1 cellular context compared by ENCODE assay signal in the genomic region with DNA sequence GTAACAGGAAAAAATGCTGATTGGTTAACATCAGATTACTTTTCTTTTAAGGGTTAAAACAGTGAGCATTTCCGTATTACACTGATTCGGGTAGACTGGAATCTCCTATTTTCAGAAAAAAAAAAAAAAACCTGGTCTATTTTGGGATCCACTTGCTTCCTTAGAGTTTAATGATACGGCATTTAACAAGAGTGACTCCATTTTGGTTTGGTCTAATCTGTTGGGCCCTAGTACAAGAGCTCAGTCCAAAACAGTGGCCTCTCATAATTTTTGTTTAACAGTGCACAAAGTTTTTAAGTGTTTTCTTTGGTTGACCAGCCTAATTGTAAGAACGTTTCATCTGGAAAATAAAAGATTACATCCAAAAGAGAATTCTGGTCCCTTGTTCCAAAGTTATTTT.
TF ChIP-seq lines count a peak whose summit lies in the region.

No MANE protein-coding gene starts in this region.

TF ChIP-seq in K562, 482 proteins besides CTCF, POLR2A, EP300 and RAD21 (continued from another document and continues in another):
- TF ChIP-seq, protein P1, sequence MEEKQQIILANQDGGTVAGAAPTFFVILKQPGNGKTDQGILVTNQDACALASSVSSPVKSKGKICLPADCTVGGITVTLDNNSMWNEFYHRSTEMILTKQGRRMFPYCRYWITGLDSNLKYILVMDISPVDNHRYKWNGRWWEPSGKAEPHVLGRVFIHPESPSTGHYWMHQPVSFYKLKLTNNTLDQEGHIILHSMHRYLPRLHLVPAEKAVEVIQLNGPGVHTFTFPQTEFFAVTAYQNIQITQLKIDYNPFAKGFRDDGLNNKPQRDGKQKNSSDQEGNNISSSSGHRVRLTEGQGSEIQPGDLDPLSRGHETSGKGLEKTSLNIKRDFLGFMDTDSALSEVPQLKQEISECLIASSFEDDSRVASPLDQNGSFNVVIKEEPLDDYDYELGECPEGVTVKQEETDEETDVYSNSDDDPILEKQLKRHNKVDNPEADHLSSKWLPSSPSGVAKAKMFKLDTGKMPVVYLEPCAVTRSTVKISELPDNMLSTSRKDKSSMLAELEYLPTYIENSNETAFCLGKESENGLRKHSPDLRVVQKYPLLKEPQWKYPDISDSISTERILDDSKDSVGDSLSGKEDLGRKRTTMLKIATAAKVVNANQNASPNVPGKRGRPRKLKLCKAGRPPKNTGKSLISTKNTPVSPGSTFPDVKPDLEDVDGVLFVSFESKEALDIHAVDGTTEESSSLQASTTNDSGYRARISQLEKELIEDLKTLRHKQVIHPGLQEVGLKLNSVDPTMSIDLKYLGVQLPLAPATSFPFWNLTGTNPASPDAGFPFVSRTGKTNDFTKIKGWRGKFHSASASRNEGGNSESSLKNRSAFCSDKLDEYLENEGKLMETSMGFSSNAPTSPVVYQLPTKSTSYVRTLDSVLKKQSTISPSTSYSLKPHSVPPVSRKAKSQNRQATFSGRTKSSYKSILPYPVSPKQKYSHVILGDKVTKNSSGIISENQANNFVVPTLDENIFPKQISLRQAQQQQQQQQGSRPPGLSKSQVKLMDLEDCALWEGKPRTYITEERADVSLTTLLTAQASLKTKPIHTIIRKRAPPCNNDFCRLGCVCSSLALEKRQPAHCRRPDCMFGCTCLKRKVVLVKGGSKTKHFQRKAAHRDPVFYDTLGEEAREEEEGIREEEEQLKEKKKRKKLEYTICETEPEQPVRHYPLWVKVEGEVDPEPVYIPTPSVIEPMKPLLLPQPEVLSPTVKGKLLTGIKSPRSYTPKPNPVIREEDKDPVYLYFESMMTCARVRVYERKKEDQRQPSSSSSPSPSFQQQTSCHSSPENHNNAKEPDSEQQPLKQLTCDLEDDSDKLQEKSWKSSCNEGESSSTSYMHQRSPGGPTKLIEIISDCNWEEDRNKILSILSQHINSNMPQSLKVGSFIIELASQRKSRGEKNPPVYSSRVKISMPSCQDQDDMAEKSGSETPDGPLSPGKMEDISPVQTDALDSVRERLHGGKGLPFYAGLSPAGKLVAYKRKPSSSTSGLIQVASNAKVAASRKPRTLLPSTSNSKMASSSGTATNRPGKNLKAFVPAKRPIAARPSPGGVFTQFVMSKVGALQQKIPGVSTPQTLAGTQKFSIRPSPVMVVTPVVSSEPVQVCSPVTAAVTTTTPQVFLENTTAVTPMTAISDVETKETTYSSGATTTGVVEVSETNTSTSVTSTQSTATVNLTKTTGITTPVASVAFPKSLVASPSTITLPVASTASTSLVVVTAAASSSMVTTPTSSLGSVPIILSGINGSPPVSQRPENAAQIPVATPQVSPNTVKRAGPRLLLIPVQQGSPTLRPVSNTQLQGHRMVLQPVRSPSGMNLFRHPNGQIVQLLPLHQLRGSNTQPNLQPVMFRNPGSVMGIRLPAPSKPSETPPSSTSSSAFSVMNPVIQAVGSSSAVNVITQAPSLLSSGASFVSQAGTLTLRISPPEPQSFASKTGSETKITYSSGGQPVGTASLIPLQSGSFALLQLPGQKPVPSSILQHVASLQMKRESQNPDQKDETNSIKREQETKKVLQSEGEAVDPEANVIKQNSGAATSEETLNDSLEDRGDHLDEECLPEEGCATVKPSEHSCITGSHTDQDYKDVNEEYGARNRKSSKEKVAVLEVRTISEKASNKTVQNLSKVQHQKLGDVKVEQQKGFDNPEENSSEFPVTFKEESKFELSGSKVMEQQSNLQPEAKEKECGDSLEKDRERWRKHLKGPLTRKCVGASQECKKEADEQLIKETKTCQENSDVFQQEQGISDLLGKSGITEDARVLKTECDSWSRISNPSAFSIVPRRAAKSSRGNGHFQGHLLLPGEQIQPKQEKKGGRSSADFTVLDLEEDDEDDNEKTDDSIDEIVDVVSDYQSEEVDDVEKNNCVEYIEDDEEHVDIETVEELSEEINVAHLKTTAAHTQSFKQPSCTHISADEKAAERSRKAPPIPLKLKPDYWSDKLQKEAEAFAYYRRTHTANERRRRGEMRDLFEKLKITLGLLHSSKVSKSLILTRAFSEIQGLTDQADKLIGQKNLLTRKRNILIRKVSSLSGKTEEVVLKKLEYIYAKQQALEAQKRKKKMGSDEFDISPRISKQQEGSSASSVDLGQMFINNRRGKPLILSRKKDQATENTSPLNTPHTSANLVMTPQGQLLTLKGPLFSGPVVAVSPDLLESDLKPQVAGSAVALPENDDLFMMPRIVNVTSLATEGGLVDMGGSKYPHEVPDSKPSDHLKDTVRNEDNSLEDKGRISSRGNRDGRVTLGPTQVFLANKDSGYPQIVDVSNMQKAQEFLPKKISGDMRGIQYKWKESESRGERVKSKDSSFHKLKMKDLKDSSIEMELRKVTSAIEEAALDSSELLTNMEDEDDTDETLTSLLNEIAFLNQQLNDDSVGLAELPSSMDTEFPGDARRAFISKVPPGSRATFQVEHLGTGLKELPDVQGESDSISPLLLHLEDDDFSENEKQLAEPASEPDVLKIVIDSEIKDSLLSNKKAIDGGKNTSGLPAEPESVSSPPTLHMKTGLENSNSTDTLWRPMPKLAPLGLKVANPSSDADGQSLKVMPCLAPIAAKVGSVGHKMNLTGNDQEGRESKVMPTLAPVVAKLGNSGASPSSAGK (IDR thresholded peaks at IDR 0.05): no peak
- TF ChIP-seq ZNF217 (CRISPR knock-in tag; IDR thresholded peaks at IDR 0.05) (no peak), ZZZ3 (IDR thresholded peaks at IDR 0.05) (no peak), TAF7 (tag; IDR thresholded peaks at IDR 0.05) (no peak), TBL1XR1 (IDR thresholded peaks at IDR 0.05; ENCODE audit: low read length in 2 of 2) (no peak), RBM15 (IDR thresholded peaks at IDR 0.05; ENCODE audit: insufficient read depth, low read length) (no peak), DDX20 (tag; IDR thresholded peaks at IDR 0.05; ENCODE audit: low read depth) (peak; percentile 84), ZNF507 (tag; conservative IDR thresholded peaks at IDR 0.05) (no peak), RBM14 (IDR thresholded peaks at IDR 0.05; ENCODE audit: borderline replicate concordance, insufficient read depth, low read depth, low read length) (no peak), TAF9B (IDR thresholded peaks at IDR 0.05; ENCODE audit: partially characterized antibody) (no peak), BCL6 (CRISPR knock-in tag; IDR thresholded peaks at IDR 0.05) (no peak), ILK (tag; IDR thresholded peaks at IDR 0.05; ENCODE audit: borderline replicate concordance, low read depth) (peak; percentile 51; the same call in 1 of the 2 replicates), ZNF431 (CRISPR knock-in tag; IDR thresholded peaks at IDR 0.05) (no peak), RNF2 (IDR thresholded peaks at IDR 0.05) (no peak), NR2C1 (IDR thresholded peaks at IDR 0.05) (no peak), NR2C1 (tag; IDR thresholded peaks at IDR 0.05) (peak; percentile 56; the same call in 1 of the 2 replicates), SMARCA5 (IDR thresholded peaks at IDR 0.05) (no peak), MCM2 (IDR thresholded peaks at IDR 0.05; ENCODE audit: low read depth) (no peak), ZNF121 (CRISPR knock-in tag; conservative IDR thresholded peaks at IDR 0.05) (no peak)
- TF ChIP-seq, protein P2, sequence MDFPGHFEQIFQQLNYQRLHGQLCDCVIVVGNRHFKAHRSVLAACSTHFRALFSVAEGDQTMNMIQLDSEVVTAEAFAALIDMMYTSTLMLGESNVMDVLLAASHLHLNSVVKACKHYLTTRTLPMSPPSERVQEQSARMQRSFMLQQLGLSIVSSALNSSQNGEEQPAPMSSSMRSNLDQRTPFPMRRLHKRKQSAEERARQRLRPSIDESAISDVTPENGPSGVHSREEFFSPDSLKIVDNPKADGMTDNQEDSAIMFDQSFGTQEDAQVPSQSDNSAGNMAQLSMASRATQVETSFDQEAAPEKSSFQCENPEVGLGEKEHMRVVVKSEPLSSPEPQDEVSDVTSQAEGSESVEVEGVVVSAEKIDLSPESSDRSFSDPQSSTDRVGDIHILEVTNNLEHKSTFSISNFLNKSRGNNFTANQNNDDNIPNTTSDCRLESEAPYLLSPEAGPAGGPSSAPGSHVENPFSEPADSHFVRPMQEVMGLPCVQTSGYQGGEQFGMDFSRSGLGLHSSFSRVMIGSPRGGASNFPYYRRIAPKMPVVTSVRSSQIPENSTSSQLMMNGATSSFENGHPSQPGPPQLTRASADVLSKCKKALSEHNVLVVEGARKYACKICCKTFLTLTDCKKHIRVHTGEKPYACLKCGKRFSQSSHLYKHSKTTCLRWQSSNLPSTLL (IDR thresholded peaks at IDR 0.05): no peak
- TF ChIP-seq, protein P3, sequence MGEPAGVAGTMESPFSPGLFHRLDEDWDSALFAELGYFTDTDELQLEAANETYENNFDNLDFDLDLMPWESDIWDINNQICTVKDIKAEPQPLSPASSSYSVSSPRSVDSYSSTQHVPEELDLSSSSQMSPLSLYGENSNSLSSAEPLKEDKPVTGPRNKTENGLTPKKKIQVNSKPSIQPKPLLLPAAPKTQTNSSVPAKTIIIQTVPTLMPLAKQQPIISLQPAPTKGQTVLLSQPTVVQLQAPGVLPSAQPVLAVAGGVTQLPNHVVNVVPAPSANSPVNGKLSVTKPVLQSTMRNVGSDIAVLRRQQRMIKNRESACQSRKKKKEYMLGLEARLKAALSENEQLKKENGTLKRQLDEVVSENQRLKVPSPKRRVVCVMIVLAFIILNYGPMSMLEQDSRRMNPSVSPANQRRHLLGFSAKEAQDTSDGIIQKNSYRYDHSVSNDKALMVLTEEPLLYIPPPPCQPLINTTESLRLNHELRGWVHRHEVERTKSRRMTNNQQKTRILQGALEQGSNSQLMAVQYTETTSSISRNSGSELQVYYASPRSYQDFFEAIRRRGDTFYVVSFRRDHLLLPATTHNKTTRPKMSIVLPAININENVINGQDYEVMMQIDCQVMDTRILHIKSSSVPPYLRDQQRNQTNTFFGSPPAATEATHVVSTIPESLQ (CRISPR knock-in tag; IDR thresholded peaks at IDR 0.05): no peak
- TF ChIP-seq, protein P4, sequence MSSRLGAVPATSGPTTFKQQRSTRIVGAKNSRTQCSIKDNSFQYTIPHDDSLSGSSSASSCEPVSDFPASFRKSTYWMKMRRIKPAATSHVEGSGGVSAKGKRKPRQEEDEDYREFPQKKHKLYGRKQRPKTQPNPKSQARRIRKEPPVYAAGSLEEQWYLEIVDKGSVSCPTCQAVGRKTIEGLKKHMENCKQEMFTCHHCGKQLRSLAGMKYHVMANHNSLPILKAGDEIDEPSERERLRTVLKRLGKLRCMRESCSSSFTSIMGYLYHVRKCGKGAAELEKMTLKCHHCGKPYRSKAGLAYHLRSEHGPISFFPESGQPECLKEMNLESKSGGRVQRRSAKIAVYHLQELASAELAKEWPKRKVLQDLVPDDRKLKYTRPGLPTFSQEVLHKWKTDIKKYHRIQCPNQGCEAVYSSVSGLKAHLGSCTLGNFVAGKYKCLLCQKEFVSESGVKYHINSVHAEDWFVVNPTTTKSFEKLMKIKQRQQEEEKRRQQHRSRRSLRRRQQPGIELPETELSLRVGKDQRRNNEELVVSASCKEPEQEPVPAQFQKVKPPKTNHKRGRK (tag; IDR thresholded peaks at IDR 0.05): no peak
- TF ChIP-seq, protein P5, sequence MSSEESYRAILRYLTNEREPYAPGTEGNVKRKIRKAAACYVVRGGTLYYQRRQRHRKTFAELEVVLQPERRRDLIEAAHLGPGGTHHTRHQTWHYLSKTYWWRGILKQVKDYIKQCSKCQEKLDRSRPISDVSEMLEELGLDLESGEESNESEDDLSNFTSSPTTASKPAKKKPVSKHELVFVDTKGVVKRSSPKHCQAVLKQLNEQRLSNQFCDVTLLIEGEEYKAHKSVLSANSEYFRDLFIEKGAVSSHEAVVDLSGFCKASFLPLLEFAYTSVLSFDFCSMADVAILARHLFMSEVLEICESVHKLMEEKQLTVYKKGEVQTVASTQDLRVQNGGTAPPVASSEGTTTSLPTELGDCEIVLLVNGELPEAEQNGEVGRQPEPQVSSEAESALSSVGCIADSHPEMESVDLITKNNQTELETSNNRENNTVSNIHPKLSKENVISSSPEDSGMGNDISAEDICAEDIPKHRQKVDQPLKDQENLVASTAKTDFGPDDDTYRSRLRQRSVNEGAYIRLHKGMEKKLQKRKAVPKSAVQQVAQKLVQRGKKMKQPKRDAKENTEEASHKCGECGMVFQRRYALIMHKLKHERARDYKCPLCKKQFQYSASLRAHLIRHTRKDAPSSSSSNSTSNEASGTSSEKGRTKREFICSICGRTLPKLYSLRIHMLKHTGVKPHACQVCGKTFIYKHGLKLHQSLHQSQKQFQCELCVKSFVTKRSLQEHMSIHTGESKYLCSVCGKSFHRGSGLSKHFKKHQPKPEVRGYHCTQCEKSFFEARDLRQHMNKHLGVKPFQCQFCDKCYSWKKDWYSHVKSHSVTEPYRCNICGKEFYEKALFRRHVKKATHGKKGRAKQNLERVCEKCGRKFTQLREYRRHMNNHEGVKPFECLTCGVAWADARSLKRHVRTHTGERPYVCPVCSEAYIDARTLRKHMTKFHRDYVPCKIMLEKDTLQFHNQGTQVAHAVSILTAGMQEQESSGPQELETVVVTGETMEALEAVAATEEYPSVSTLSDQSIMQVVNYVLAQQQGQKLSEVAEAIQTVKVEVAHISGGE (CRISPR knock-in tag; IDR thresholded peaks at IDR 0.05): no peak
- TF ChIP-seq, protein P6, sequence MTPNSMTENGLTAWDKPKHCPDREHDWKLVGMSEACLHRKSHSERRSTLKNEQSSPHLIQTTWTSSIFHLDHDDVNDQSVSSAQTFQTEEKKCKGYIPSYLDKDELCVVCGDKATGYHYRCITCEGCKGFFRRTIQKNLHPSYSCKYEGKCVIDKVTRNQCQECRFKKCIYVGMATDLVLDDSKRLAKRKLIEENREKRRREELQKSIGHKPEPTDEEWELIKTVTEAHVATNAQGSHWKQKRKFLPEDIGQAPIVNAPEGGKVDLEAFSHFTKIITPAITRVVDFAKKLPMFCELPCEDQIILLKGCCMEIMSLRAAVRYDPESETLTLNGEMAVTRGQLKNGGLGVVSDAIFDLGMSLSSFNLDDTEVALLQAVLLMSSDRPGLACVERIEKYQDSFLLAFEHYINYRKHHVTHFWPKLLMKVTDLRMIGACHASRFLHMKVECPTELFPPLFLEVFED (CRISPR knock-in tag; conservative IDR thresholded peaks at IDR 0.05): no peak
